In genomic region chr2:55232084-55232862, GRCh38 we compare ENCODE assay signal across 8 cellular contexts. TPM values are rescaled to one million over a fixed set of nuclear protein-coding genes. Genes with fewer than 3 reads are reported as not detected.
DNase-seq lines count a peak whose midpoint lies in the region; ATAC-seq, FAIRE-seq and TF ChIP-seq lines count a peak whose summit lies in the region.

Gene CLHC1, minus strand, starts transcription at chr2:55232293. Its CDS starts 9,882 bp downstream, at chr2:55222411.
Gene RPS27A, plus strand, starts transcription at chr2:55232688. Its CDS starts 137 bp downstream, at chr2:55232825.

- no peaks in the 10 kb centered on the region; the same call in 1 of the 2 replicates for H3K9me3 ChIP-seq in AG04450 (ENCODE audit: control insufficient read depth, insufficient read depth, low read length)

- CTCF ChIA-PET in AG04450 (lab: Charles Lee), result no interaction called here
- CTCF ChIA-PET in WTC11 (lab: Charles Lee), result no interaction called here

- no peaks in the 10 kb centered on the region for H3K27me3 Mint-ChIP-seq in WTC11 (ENCODE audit: low read depth)

- H3K27ac Mint-ChIP-seq in WTC11, result peak within 1 kb of the TSS; percentile 98

- DNase-seq in AG04450 (ENCODE audit: low read depth, low spot score), result peak; percentile 86
- DNase-seq in NCI-H226, result peak; percentile 94
- peak; percentile 90 for DNase-seq in WTC11 (ENCODE audit: low spot score)
- peak; percentile 93 for DNase-seq in central memory CD4-positive, alpha-beta T cell
- DNase-seq in stimulated activated CD4-positive, alpha-beta T cell treated with anti-CD3 and anti-CD28 coated beads, Interleukin-12 subunit alpha, Interleukin-12 subunit beta, amount 100 ng/mL, for 4 hours, result peak; percentile 97

- peak within 1 kb of the TSS; percentile 95 for H3K4me3 ChIP-seq in AG04450 (ENCODE audit: low read depth, low read length)

- peak; percentile 93 for ATAC-seq in GM18909 (IDR thresholded peaks at IDR 0.05; ENCODE audit: poor library complexity, unreplicated experiment)
- peak; percentile 81 for ATAC-seq in HG03175 (IDR thresholded peaks at IDR 0.05; ENCODE audit: unreplicated experiment)
- peak; percentile 94 for ATAC-seq in WTC11

- POLR2A ChIA-PET in AG04450 (lab: Yijun Ruan, JAX), result interaction anchor here (1.0 kb wide), 2 partner anchors 9 to 287 kb away, joined by 7 read pairs; partner anchors contain the start of gene CFAP36
- POLR2A ChIA-PET in WTC11 (lab: Charles Lee), result interaction anchor here (0.6 to 1.4 kb wide), 4 partner anchors 8 to 188 kb away, joined by 3 to 6 read pairs (median 4); partner anchors contain the start of genes CCDC88A and RTN4

- H3K4me1 Mint-ChIP-seq in WTC11, result peaks cover 25% of the 10 kb centered on the region

- TF ChIP-seq CTCF in AG04450 (IDR thresholded peaks at IDR 0.05; ENCODE audit: low read depth, low read length), result no peak
- no peak for TF ChIP-seq CTCF in WTC11 (IDR thresholded peaks at IDR 0.05)

- FAIRE-seq in islet of Langerhans (lab: Jason Lieb, UNC), result peak; percentile 95

- H3K27me3 ChIP-seq in AG04450 (ENCODE audit: control insufficient read depth, insufficient read depth, low read length), result no peaks in the 10 kb centered on the region

- H3K36me3 Mint-ChIP-seq in WTC11, result peaks cover 38% of the 10 kb centered on the region

- H3K4me3 Mint-ChIP-seq in WTC11, result peak within 1 kb of the TSS; percentile 100

- no peaks in the 10 kb centered on the region for H3K9me3 Mint-ChIP-seq in WTC11

- H3K27ac ChIP-seq in AG04450 (ENCODE audit: low read depth, low read length), result peak within 1 kb of the TSS; percentile 94

TF ChIP-seq in WTC11, 78 proteins besides CTCF, POLR2A, EP300 and RAD21 (continues in another document):
- no peak for TF ChIP-seq EMX1 (CRISPR knock-in tag; IDR thresholded peaks at IDR 0.05)
- no peak for TF ChIP-seq RORB (CRISPR knock-in tag; IDR thresholded peaks at IDR 0.05)
- TF ChIP-seq, protein P1, sequence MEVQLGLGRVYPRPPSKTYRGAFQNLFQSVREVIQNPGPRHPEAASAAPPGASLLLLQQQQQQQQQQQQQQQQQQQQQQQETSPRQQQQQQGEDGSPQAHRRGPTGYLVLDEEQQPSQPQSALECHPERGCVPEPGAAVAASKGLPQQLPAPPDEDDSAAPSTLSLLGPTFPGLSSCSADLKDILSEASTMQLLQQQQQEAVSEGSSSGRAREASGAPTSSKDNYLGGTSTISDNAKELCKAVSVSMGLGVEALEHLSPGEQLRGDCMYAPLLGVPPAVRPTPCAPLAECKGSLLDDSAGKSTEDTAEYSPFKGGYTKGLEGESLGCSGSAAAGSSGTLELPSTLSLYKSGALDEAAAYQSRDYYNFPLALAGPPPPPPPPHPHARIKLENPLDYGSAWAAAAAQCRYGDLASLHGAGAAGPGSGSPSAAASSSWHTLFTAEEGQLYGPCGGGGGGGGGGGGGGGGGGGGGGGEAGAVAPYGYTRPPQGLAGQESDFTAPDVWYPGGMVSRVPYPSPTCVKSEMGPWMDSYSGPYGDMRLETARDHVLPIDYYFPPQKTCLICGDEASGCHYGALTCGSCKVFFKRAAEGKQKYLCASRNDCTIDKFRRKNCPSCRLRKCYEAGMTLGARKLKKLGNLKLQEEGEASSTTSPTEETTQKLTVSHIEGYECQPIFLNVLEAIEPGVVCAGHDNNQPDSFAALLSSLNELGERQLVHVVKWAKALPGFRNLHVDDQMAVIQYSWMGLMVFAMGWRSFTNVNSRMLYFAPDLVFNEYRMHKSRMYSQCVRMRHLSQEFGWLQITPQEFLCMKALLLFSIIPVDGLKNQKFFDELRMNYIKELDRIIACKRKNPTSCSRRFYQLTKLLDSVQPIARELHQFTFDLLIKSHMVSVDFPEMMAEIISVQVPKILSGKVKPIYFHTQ (CRISPR knock-in tag; IDR thresholded peaks at IDR 0.05), result no peak
- TF ChIP-seq ZNF416 (CRISPR knock-in tag; IDR thresholded peaks at IDR 0.05), result no peak
- no peak for TF ChIP-seq CBFB (CRISPR knock-in tag; IDR thresholded peaks at IDR 0.05; ENCODE audit: low read depth)
- peak; percentile 64 for TF ChIP-seq MAX (CRISPR knock-in tag; IDR thresholded peaks at IDR 0.05)
- TF ChIP-seq ZNF138 (CRISPR knock-in tag; conservative IDR thresholded peaks at IDR 0.05), result no peak
- TF ChIP-seq ZNF532 (CRISPR knock-in tag; IDR thresholded peaks at IDR 0.05; ENCODE audit: borderline replicate concordance), result no peak
- no peak for TF ChIP-seq ZNF232 (CRISPR knock-in tag; IDR thresholded peaks at IDR 0.05)
- TF ChIP-seq MLX (CRISPR knock-in tag; IDR thresholded peaks at IDR 0.05), result no peak
- TF ChIP-seq, protein P2, sequence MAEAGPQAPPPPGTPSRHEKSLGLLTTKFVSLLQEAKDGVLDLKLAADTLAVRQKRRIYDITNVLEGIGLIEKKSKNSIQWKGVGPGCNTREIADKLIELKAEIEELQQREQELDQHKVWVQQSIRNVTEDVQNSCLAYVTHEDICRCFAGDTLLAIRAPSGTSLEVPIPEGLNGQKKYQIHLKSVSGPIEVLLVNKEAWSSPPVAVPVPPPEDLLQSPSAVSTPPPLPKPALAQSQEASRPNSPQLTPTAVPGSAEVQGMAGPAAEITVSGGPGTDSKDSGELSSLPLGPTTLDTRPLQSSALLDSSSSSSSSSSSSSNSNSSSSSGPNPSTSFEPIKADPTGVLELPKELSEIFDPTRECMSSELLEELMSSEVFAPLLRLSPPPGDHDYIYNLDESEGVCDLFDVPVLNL (CRISPR knock-in tag; IDR thresholded peaks at IDR 0.05; ENCODE audit: borderline replicate concordance, low read depth), result peak; percentile 38; the same call in 1 of the 2 replicates
- TF ChIP-seq KAT7 (CRISPR knock-in tag; IDR thresholded peaks at IDR 0.05; ENCODE audit: borderline replicate concordance), result 0 out of 2 replicates have a peak, but pooled peaks have one; percentile 89
- TF ChIP-seq, protein P3, sequence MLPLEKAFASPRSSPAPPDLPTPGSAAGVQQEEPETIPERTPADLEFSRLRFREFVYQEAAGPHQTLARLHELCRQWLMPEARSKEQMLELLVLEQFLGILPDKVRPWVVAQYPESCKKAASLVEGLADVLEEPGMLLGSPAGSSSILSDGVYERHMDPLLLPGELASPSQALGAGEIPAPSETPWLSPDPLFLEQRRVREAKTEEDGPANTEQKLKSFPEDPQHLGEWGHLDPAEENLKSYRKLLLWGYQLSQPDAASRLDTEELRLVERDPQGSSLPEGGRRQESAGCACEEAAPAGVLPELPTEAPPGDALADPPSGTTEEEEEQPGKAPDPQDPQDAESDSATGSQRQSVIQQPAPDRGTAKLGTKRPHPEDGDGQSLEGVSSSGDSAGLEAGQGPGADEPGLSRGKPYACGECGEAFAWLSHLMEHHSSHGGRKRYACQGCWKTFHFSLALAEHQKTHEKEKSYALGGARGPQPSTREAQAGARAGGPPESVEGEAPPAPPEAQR (CRISPR knock-in tag; IDR thresholded peaks at IDR 0.05), result no peak
- TF ChIP-seq CREM (CRISPR knock-in tag; IDR thresholded peaks at IDR 0.05), result no peak
- TF ChIP-seq TCF7 (CRISPR knock-in tag; IDR thresholded peaks at IDR 0.05; ENCODE audit: low read depth), result no peak
- TF ChIP-seq SOX15 (CRISPR knock-in tag; IDR thresholded peaks at IDR 0.05), result no peak

RNA-seq across cellular contexts. Expression of gene CLHC1, which starts in this region (rescaled TPM):
- polyA plus RNA-seq in AG04450 (2011; rRNA removed), result 9.4 and 14.4 TPM in 2 replicates
- 9.2 and 18.4 TPM in 2 replicates for polyA minus RNA-seq in AG04450 (2011; rRNA and poly(A)+ RNA removed)
- 6.9 to 7.5 TPM (median 7.2 TPM) in 3 replicates for total RNA-seq in WTC11 (2021)

RNA-seq across cellular contexts. Expression of gene RPS27A, which starts in this region (rescaled TPM):
- polyA plus RNA-seq in AG04450 (2011; rRNA removed), result 1,905 and 2,078 TPM in 2 replicates
- polyA minus RNA-seq in AG04450 (2011; rRNA and poly(A)+ RNA removed), result 215 and 331 TPM in 2 replicates
- 1,384 to 1,430 TPM (median 1,424 TPM) in 3 replicates for total RNA-seq in WTC11 (2021)

Comparison
In these comparisons a context has a peak if more than half of its experiments do, and no peak if none do; other contexts are left out.
1. Peak in every context shown above with its lines: DNase-seq, ATAC-seq, H3K4me3 ChIP-seq and H3K27ac ChIP-seq.